20 cellular contexts compared by ENCODE assay signal in the genomic region with DNA sequence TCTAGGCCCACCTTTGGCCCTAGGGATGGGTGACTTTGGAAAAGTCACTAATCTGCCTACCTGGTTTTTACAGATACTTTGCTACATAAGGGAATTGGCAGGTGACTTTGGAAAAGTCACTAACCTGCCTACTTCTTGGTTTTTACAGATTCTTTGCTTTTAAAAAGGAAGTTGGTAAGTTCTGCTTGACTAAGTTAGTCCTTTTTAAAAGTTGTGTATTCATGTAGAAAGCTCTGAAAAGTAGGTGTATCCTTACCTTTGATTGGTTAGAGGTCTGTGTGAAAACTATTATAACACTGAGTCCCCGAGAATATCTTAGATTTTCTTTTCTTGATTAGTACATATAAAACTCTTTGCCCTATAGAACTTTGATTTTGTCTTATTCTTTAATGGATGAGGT. TPM values are rescaled to one million over a fixed set of nuclear protein-coding genes. Genes with fewer than 3 reads are reported as not detected.
"Had no signal": no experiment of that assay in that cellular context is flagged by ENCODE, and none has a peak within 500 bp of the region (broad histone marks: within the 10 kb centered on the region; RNA-seq: fewer than 3 reads in every experiment).

No MANE protein-coding gene starts in this region.

- H3K36me3 ChIP-seq: thyroid gland had no signal

- H3K27me3 ChIP-seq: heart left ventricle, right lobe of liver, thyroid gland, upper lobe of right lung had no signal

- H3K79me2 ChIP-seq: parathyroid adenoma had no signal

- H2AFZ ChIP-seq: parathyroid adenoma had no signal

- H3K27ac ChIP-seq: epithelial cell of prostate, heart left ventricle, parathyroid adenoma, right lobe of liver, skin epidermis, thyroid gland, upper lobe of right lung had no signal

- H3K4me1 ChIP-seq: parathyroid adenoma, right lobe of liver, thyroid gland, upper lobe of right lung had no signal

- H3K9ac ChIP-seq: parathyroid adenoma had no signal

- H3K4me3 ChIP-seq: heart left ventricle, right lobe of liver, skin epidermis, thyroid gland, upper lobe of right lung had no signal

- ATAC-seq: heart left ventricle, left cardiac atrium, right lobe of liver, upper lobe of right lung had no signal

- DNase-seq: activated naive CD4-positive, alpha-beta T cell treated with Interleukin-2 at 50 U/mL for 16 hours; activated naive CD8-positive, alpha-beta T cell treated with anti-CD3 and anti-CD28 coated beads for 36 hours; activated T-cell treated with anti-CD3 and anti-CD28 coated beads, Interleukin-2, amount 50 U/mL, for 24 hours; amniotic stem cell; cerebellar nuclear complex; cortex of kidney; heart left ventricle; left cardiac atrium; nephron progenitor cell; nucleus accumbens; right lobe of liver; stimulated activated CD4-positive, alpha-beta T cell treated with anti-CD3 and anti-CD28 coated beads, Interleukin-1b, Interleukin-23, amount 100 ng/mL, for 48 hours; substantia nigra; thyroid gland; upper lobe of right lung had no signal

- FAIRE-seq: bronchial epithelial cell had no signal

- H3K9me3 ChIP-seq: heart left ventricle, right lobe of liver, thyroid gland, upper lobe of right lung had no signal

RNA-seq across cellular contexts. Expression of gene FCRLB, which starts 57.2 kb away (rescaled TPM):
- total RNA-seq: activated T-helper 2 cell treated with anti-CD3 and anti-CD28 coated beads, Interferon-gamma antibody, Interleukin-2, Interleukin-4, amounts not matched to agents 10 μg/mL and 5 μg/mL and 100 μg/mL, durations not matched to agents 14 hours and 24 hours and 36 hours had no signal
